21 cellular contexts compared by ENCODE assay signal in genomic region chr6:157575436-157576145, GRCh38.
DNase-seq lines count a peak whose midpoint lies in the region; ATAC-seq lines count a peak whose summit lies in the region.
"Had no signal": no experiment of that assay in that cellular context is flagged by ENCODE, and none has a peak within 500 bp of the region (broad histone marks: within the 10 kb centered on the region; RNA-seq: fewer than 3 reads in every experiment).

No MANE protein-coding gene starts in this region.

- DNase-seq in activated naive CD8-positive, alpha-beta T cell treated with anti-CD3 and anti-CD28 coated beads for 36 hours, result no peak
- peak in 1 of 9 donors; percentile 10 for DNase-seq in naive thymus-derived CD4-positive, alpha-beta T cell
- DNase-seq in activated CD4-positive, alpha-beta memory T cell treated with anti-CD3 and anti-CD28 coated beads, Interleukin-2, amount 10 ng/mL, durations not matched to agents 7 days and 5 days, result no peak
- DNase-seq in GDM1 (lab: John Stamatoyannopoulos, UW), result no peak
- DNase-seq: BE2C, DMS79 treated with DMSO at 0.1 percent for 48 hours, H9, IMR-90, Karpas-422, MV-4-11, NCI-H1105 treated with DMSO at 0.1 percent for 48 hours, NCI-H2029 treated with DMSO at 0.1 percent for 48 hours, NCI-H226, NCI-H510A treated with DMSO at 0.1 percent for 48 hours, NCI-H774, Peyer's patch had no signal

- ATAC-seq in naive thymus-derived CD4-positive, alpha-beta T cell, result peak; percentile 26
- no peak for ATAC-seq in stimulated activated memory B cell treated with anti-CD40 and anti-IgM and Interleukin-4, amounts not matched to agents 10 μg/mL and 1 μg/mL and 100 μg/mL, for 72 hours
- ATAC-seq in HG02763 (IDR thresholded peaks at IDR 0.05; ENCODE audit: unreplicated experiment), result no peak
- ATAC-seq: A549 had no signal

- intact Hi-C loops in naive thymus-derived CD4-positive, alpha-beta T cell (cut with micrococcal nuclease), result no loop called here

- H3K4me3 Mint-ChIP-seq in activated naive CD8-positive, alpha-beta T cell, result no peak overlapping the region
- no peak overlapping the region for H3K4me3 Mint-ChIP-seq in activated naive CD8-positive, alpha-beta T cell treated with anti-CD3 and anti-CD28 coated beads for 36 hours
- peak overlapping the region in 2 of 4 donors; percentile 23 to 84 for H3K4me3 Mint-ChIP-seq in IgD-negative memory B cell
- no peak overlapping the region for H3K4me3 Mint-ChIP-seq in naive thymus-derived CD4-positive, alpha-beta T cell
- H3K4me3 Mint-ChIP-seq in stimulated activated memory B cell treated with anti-CD40 and anti-IgM and Interleukin-4, amounts not matched to agents 10 μg/mL and 1 μg/mL and 100 μg/mL, for 72 hours, result no peak overlapping the region
- H3K4me3 Mint-ChIP-seq in activated CD4-positive, alpha-beta memory T cell treated with anti-CD3 and anti-CD28 coated beads, Interleukin-2, amount 10 ng/mL, durations not matched to agents 7 days and 5 days, result no peak overlapping the region
- H3K4me3 Mint-ChIP-seq: H9 had no signal

- POLR2A ChIA-PET in naive thymus-derived CD4-positive, alpha-beta T cell (lab: Charles Lee), result no interaction called here
- POLR2A ChIA-PET in activated CD4-positive, alpha-beta memory T cell treated with anti-CD3 and anti-CD28 coated beads, Interleukin-2, amount 10 ng/mL, durations not matched to agents 7 days and 5 days (lab: Charles Lee), result no interaction called here

- CTCF ChIA-PET in naive thymus-derived CD4-positive, alpha-beta T cell (lab: Charles Lee), result no interaction called here
- CTCF ChIA-PET in activated CD4-positive, alpha-beta memory T cell treated with anti-CD3 and anti-CD28 coated beads, Interleukin-2, amount 10 ng/mL, durations not matched to agents 7 days and 5 days (lab: Charles Lee), result no interaction called here

- H3K27ac Mint-ChIP-seq in activated naive CD8-positive, alpha-beta T cell, result peak overlapping the region; percentile 37
- H3K27ac Mint-ChIP-seq in activated naive CD8-positive, alpha-beta T cell treated with anti-CD3 and anti-CD28 coated beads for 36 hours, result no peak overlapping the region
- peak overlapping the region in 2 of 3 donors; percentile 12 to 32 for H3K27ac Mint-ChIP-seq in IgD-negative memory B cell
- peak overlapping the region in 1 of 9 donors; percentile 64 for H3K27ac Mint-ChIP-seq in naive thymus-derived CD4-positive, alpha-beta T cell
- H3K27ac Mint-ChIP-seq in stimulated activated memory B cell treated with anti-CD40 and anti-IgM and Interleukin-4, amounts not matched to agents 10 μg/mL and 1 μg/mL and 100 μg/mL, for 72 hours, result peak overlapping the region; percentile 36
- H3K27ac Mint-ChIP-seq in activated CD4-positive, alpha-beta memory T cell treated with anti-CD3 and anti-CD28 coated beads, Interleukin-2, amount 10 ng/mL, durations not matched to agents 7 days and 5 days, result no peak overlapping the region

- no peaks in the 10 kb centered on the region for H3K36me3 ChIP-seq in naive thymus-derived CD4-positive, alpha-beta T cell (ENCODE audit: control insufficient read depth in 2 of 3, insufficient read depth in 3 of 3, low read length in 3 of 3)
- H3K36me3 ChIP-seq: BE2C, Peyer's patch had no signal

- no peak overlapping the region for H3K27ac ChIP-seq in naive thymus-derived CD4-positive, alpha-beta T cell (ENCODE audit: low read depth, low read length)
- H3K27ac ChIP-seq: A549, Peyer's patch had no signal

- H3K4me1 Mint-ChIP-seq in activated naive CD8-positive, alpha-beta T cell (ENCODE audit: low read depth), result peaks cover 6% of the 10 kb centered on the region
- peaks cover 15% of the 10 kb centered on the region for H3K4me1 Mint-ChIP-seq in activated naive CD8-positive, alpha-beta T cell treated with anti-CD3 and anti-CD28 coated beads for 36 hours
- H3K4me1 Mint-ChIP-seq in IgD-negative memory B cell, result peaks cover 49 to 54% (median 53%) of the 10 kb centered on the region in 3 donors
- peaks cover 0 to 20% (median 9%) of the 10 kb centered on the region in 7 donors for H3K4me1 Mint-ChIP-seq in naive thymus-derived CD4-positive, alpha-beta T cell
- peaks cover 57% of the 10 kb centered on the region for H3K4me1 Mint-ChIP-seq in stimulated activated memory B cell treated with anti-CD40 and anti-IgM and Interleukin-4, amounts not matched to agents 10 μg/mL and 1 μg/mL and 100 μg/mL, for 72 hours
- no peaks in the 10 kb centered on the region for H3K4me1 Mint-ChIP-seq in activated CD4-positive, alpha-beta memory T cell treated with anti-CD3 and anti-CD28 coated beads, Interleukin-2, amount 10 ng/mL, durations not matched to agents 7 days and 5 days

- no peaks in the 10 kb centered on the region for H3K27me3 Mint-ChIP-seq in activated naive CD8-positive, alpha-beta T cell
- H3K27me3 Mint-ChIP-seq in activated naive CD8-positive, alpha-beta T cell treated with anti-CD3 and anti-CD28 coated beads for 36 hours, result no peaks in the 10 kb centered on the region
- H3K27me3 Mint-ChIP-seq in IgD-negative memory B cell, result peaks cover 2% of the 10 kb centered on the region
- H3K27me3 Mint-ChIP-seq in naive thymus-derived CD4-positive, alpha-beta T cell, result peaks cover 0 to 20% (median 0%) of the 10 kb centered on the region in 5 donors
- no peaks in the 10 kb centered on the region for H3K27me3 Mint-ChIP-seq in stimulated activated memory B cell treated with anti-CD40 and anti-IgM and Interleukin-4, amounts not matched to agents 10 μg/mL and 1 μg/mL and 100 μg/mL, for 72 hours
- peaks cover 3% of the 10 kb centered on the region for H3K27me3 Mint-ChIP-seq in activated CD4-positive, alpha-beta memory T cell treated with anti-CD3 and anti-CD28 coated beads, Interleukin-2, amount 10 ng/mL, durations not matched to agents 7 days and 5 days

- H3K36me3 Mint-ChIP-seq in activated naive CD8-positive, alpha-beta T cell, result peaks cover 3% of the 10 kb centered on the region
- peaks cover 2% of the 10 kb centered on the region for H3K36me3 Mint-ChIP-seq in activated naive CD8-positive, alpha-beta T cell treated with anti-CD3 and anti-CD28 coated beads for 36 hours
- peaks cover 6% of the 10 kb centered on the region for H3K36me3 Mint-ChIP-seq in IgD-negative memory B cell
- peaks cover 0 to 37% (median 0%) of the 10 kb centered on the region in 5 donors for H3K36me3 Mint-ChIP-seq in naive thymus-derived CD4-positive, alpha-beta T cell
- H3K36me3 Mint-ChIP-seq in stimulated activated memory B cell treated with anti-CD40 and anti-IgM and Interleukin-4, amounts not matched to agents 10 μg/mL and 1 μg/mL and 100 μg/mL, for 72 hours, result peaks cover 43% of the 10 kb centered on the region
- peaks cover 19% of the 10 kb centered on the region for H3K36me3 Mint-ChIP-seq in activated CD4-positive, alpha-beta memory T cell treated with anti-CD3 and anti-CD28 coated beads, Interleukin-2, amount 10 ng/mL, durations not matched to agents 7 days and 5 days (ENCODE audit: low read depth)

- no peaks in the 10 kb centered on the region for H3K27me3 ChIP-seq in naive thymus-derived CD4-positive, alpha-beta T cell (ENCODE audit: control insufficient read depth in 2 of 2, insufficient read depth in 2 of 2, low read length in 2 of 2)
- H3K27me3 ChIP-seq: BE2C, Peyer's patch had no signal

- no peak overlapping the region for H3K4me3 ChIP-seq in naive thymus-derived CD4-positive, alpha-beta T cell (ENCODE audit: low read length)
- H3K4me3 ChIP-seq: A549, Peyer's patch had no signal

- H3K9me3 Mint-ChIP-seq in activated naive CD8-positive, alpha-beta T cell (ENCODE audit: low read depth), result no peaks in the 10 kb centered on the region
- peaks cover 9% of the 10 kb centered on the region for H3K9me3 Mint-ChIP-seq in activated naive CD8-positive, alpha-beta T cell treated with anti-CD3 and anti-CD28 coated beads for 36 hours
- peaks cover 1 to 5% (median 5%) of the 10 kb centered on the region in 3 donors for H3K9me3 Mint-ChIP-seq in IgD-negative memory B cell
- H3K9me3 Mint-ChIP-seq in naive thymus-derived CD4-positive, alpha-beta T cell, result peaks cover 0 to 14% (median 0%) of the 10 kb centered on the region in 11 donors
- H3K9me3 Mint-ChIP-seq in stimulated activated memory B cell treated with anti-CD40 and anti-IgM and Interleukin-4, amounts not matched to agents 10 μg/mL and 1 μg/mL and 100 μg/mL, for 72 hours, result peaks cover 5% of the 10 kb centered on the region
- peaks cover 9% of the 10 kb centered on the region for H3K9me3 Mint-ChIP-seq in activated CD4-positive, alpha-beta memory T cell treated with anti-CD3 and anti-CD28 coated beads, Interleukin-2, amount 10 ng/mL, durations not matched to agents 7 days and 5 days

- H3K9me3 ChIP-seq in naive thymus-derived CD4-positive, alpha-beta T cell (ENCODE audit: control insufficient read depth in 2 of 3, low read length in 3 of 3), result no peaks in the 10 kb centered on the region
- H3K9me3 ChIP-seq: A549, BE2C, Peyer's patch had no signal

- H3K4me1 ChIP-seq in naive thymus-derived CD4-positive, alpha-beta T cell (ENCODE audit: control insufficient read depth in 2 of 2, insufficient read depth in 2 of 2, low read length in 2 of 2), result no peaks in the 10 kb centered on the region
- H3K4me1 ChIP-seq: A549, BE2C, Peyer's patch had no signal

Comparison
In these comparisons a context has a peak if more than half of its experiments do, and no peak if none do; other contexts are left out.
1. H3K27ac Mint-ChIP-seq: peak in activated naive CD8-positive, alpha-beta T cell (single experiment), IgD-negative memory B cell (2 of 3) and stimulated activated memory B cell treated with anti-CD40 and anti-IgM and Interleukin-4, amounts not matched to agents 10 μg/mL and 1 μg/mL and 100 μg/mL, for 72 hours (single experiment); none in activated naive CD8-positive, alpha-beta T cell treated with anti-CD3 and anti-CD28 coated beads for 36 hours (single experiment) and activated CD4-positive, alpha-beta memory T cell treated with anti-CD3 and anti-CD28 coated beads, Interleukin-2, amount 10 ng/mL, durations not matched to agents 7 days and 5 days (single experiment).